8 cellular contexts compared by ENCODE assay signal in the genomic region with DNA sequence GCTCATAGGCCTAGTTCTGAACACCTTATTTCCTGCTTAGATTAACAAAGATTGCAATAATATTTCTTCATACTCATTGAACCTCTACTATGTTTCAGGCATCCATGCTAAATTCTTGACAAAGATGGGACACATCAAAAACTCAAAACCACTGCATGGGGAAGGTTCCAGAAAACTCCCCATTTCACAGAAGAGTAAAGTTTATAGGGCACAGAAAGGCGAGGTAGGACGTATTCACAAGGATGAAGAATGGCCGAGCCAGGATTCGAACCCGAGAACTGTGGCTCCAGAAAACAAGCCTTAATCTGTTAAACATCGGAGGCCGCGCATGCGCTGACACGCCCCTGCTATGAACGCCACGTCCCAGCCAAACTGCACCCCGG. TPM values are rescaled to one million over a fixed set of nuclear protein-coding genes. Genes with fewer than 3 reads are reported as not detected.
DNase-seq lines count a peak whose midpoint lies in the region; ATAC-seq, FAIRE-seq and TF ChIP-seq lines count a peak whose summit lies in the region.

No MANE protein-coding gene starts in this region.

- H3K9ac ChIP-seq in keratinocyte (ENCODE audit: control insufficient read depth, extremely low read depth, insufficient read depth, low read length) = peak overlapping the region; percentile 89

- H3K4me2 ChIP-seq in keratinocyte (ENCODE audit: control insufficient read depth, extremely low read depth, insufficient read depth, low read depth, low read length) = peak overlapping the region; percentile 70

- FAIRE-seq in keratinocyte (lab: Jason Lieb, UNC) = peak; percentile 41

- H3K4me1 ChIP-seq in keratinocyte (ENCODE audit: control insufficient read depth, extremely low read depth, insufficient read depth, low read length) = peaks cover 5% of the 10 kb centered on the region

- no peaks in the 10 kb centered on the region for H3K9me3 ChIP-seq in keratinocyte (ENCODE audit: control insufficient read depth, low read depth, low read length)

- H3K4me3 Mint-ChIP-seq in T-helper 1 cell treated with Interleukin-12 subunit alpha and Interleukin-12 subunit beta and Interleukin-4 antibody, amounts not matched to agents 30 μg/mL and 1 μg/mL, for 36 hours = peak overlapping the region; percentile 89
- H3K4me3 Mint-ChIP-seq in activated naive CD8-positive, alpha-beta T cell treated with anti-CD3 and anti-CD28 coated beads, Interleukin-2, amount 50 U/mL, for 24 hours = peak overlapping the region; percentile 88

- H3K9me3 Mint-ChIP-seq in T-helper 1 cell treated with Interleukin-12 subunit alpha and Interleukin-12 subunit beta and Interleukin-4 antibody, amounts not matched to agents 30 μg/mL and 1 μg/mL, for 36 hours = no peaks in the 10 kb centered on the region
- H3K9me3 Mint-ChIP-seq in activated naive CD8-positive, alpha-beta T cell treated with anti-CD3 and anti-CD28 coated beads, Interleukin-2, amount 50 U/mL, for 24 hours = peaks cover 4% of the 10 kb centered on the region

- ATAC-seq in activated naive CD8-positive, alpha-beta T cell treated with anti-CD3 and anti-CD28 coated beads, Interleukin-2, amount 50 U/mL, for 24 hours = no peak
- ATAC-seq in HG03139 (IDR thresholded peaks at IDR 0.05; ENCODE audit: unreplicated experiment) (no peak), HG03442 (IDR thresholded peaks at IDR 0.05; ENCODE audit: unreplicated experiment) (no peak)

- no peak for TF ChIP-seq CTCF in keratinocyte (optimal IDR thresholded peaks at IDR 0.05 in 1 of 3, IDR thresholded peaks at IDR 0.05 in 1 of 3, conservative IDR thresholded peaks at IDR 0.05 in 1 of 3; ENCODE audit: extremely low read depth in 1 of 3, insufficient read depth in 2 of 3, low read length in 3 of 3)

- H4K20me1 ChIP-seq in keratinocyte (ENCODE audit: control insufficient read depth, extremely low read depth, insufficient read depth, low read length) = no peaks in the 10 kb centered on the region

- H3K27me3 Mint-ChIP-seq in T-helper 1 cell treated with Interleukin-12 subunit alpha and Interleukin-12 subunit beta and Interleukin-4 antibody, amounts not matched to agents 30 μg/mL and 1 μg/mL, for 36 hours (ENCODE audit: low read depth) = no peaks in the 10 kb centered on the region
- no peaks in the 10 kb centered on the region for H3K27me3 Mint-ChIP-seq in activated naive CD8-positive, alpha-beta T cell treated with anti-CD3 and anti-CD28 coated beads, Interleukin-2, amount 50 U/mL, for 24 hours

- peaks cover 29% of the 10 kb centered on the region for H3K4me1 Mint-ChIP-seq in T-helper 1 cell treated with Interleukin-12 subunit alpha and Interleukin-12 subunit beta and Interleukin-4 antibody, amounts not matched to agents 30 μg/mL and 1 μg/mL, for 36 hours (ENCODE audit: low read depth)
- peaks cover 54% of the 10 kb centered on the region for H3K4me1 Mint-ChIP-seq in activated naive CD8-positive, alpha-beta T cell treated with anti-CD3 and anti-CD28 coated beads, Interleukin-2, amount 50 U/mL, for 24 hours

- no peaks in the 10 kb centered on the region for H3K27me3 ChIP-seq in keratinocyte (ENCODE audit: control insufficient read depth, extremely low read depth, insufficient read depth, low read length)

- H3K36me3 ChIP-seq in keratinocyte (ENCODE audit: control insufficient read depth in 2 of 2, extremely low read depth in 1 of 2, insufficient read depth in 2 of 2, low read length in 2 of 2) = peaks cover 2 to 6% of the 10 kb centered on the region in 2 experiments

- no peaks in the 10 kb centered on the region for H3K9me1 ChIP-seq in keratinocyte (ENCODE audit: control insufficient read depth, extremely low read depth, insufficient read depth, low read length)

- H3K4me3 ChIP-seq in keratinocyte (ENCODE audit: control insufficient read depth in 2 of 3, extremely low read depth in 1 of 3, insufficient read depth in 2 of 3, low read depth in 1 of 3, low read length in 3 of 3) = peak overlapping the region; percentile 58 to 72 (median 70)

- DNase-seq in T-helper 1 cell (no peak), keratinocyte (ENCODE audit: low read depth, low spot score) (no peak), substantia nigra (lab: John Stamatoyannopoulos, UW) (no peak), inferior parietal cortex (ENCODE audit: extremely low spot score) (no peak)
- DNase-seq in activated naive CD8-positive, alpha-beta T cell treated with anti-CD3 and anti-CD28 coated beads, Interleukin-2, amount 50 U/mL, for 24 hours = no peak

- H3K79me2 ChIP-seq in keratinocyte (ENCODE audit: control insufficient read depth, insufficient read depth, low read length) = no peaks in the 10 kb centered on the region

- dilution Hi-C loops in keratinocyte (cut with MboI; ENCODE audit: extremely low pct_ligation_motif_present, low sequenced_read_pairs) = no loop called here

- H3K27ac ChIP-seq in keratinocyte (ENCODE audit: control insufficient read depth, insufficient read depth, low read length) = peak overlapping the region; percentile 89
- peak overlapping the region; percentile 93 for H3K27ac ChIP-seq in substantia nigra (ENCODE audit: low read depth, low read length, poor library complexity, severe bottlenecking)

- peak overlapping the region; percentile 94 for H3K27ac Mint-ChIP-seq in T-helper 1 cell treated with Interleukin-12 subunit alpha and Interleukin-12 subunit beta and Interleukin-4 antibody, amounts not matched to agents 30 μg/mL and 1 μg/mL, for 36 hours
- H3K27ac Mint-ChIP-seq in activated naive CD8-positive, alpha-beta T cell treated with anti-CD3 and anti-CD28 coated beads, Interleukin-2, amount 50 U/mL, for 24 hours = peak overlapping the region; percentile 95

- H3K36me3 Mint-ChIP-seq in T-helper 1 cell treated with Interleukin-12 subunit alpha and Interleukin-12 subunit beta and Interleukin-4 antibody, amounts not matched to agents 30 μg/mL and 1 μg/mL, for 36 hours (ENCODE audit: low read depth) = peaks cover 28% of the 10 kb centered on the region
- peaks cover 46% of the 10 kb centered on the region for H3K36me3 Mint-ChIP-seq in activated naive CD8-positive, alpha-beta T cell treated with anti-CD3 and anti-CD28 coated beads, Interleukin-2, amount 50 U/mL, for 24 hours (ENCODE audit: low read depth)

- H2AFZ ChIP-seq in keratinocyte (ENCODE audit: control insufficient read depth, low read length) = no peak overlapping the region

RNA-seq across cellular contexts. Expression of gene UXT, which starts 0.7 kb away (rescaled TPM):
- polyA plus RNA-seq in keratinocyte = 87.4 to 102 TPM (median 93.1 TPM) in 3 replicates
- polyA plus RNA-seq in keratinocyte (2011; ENCODE audit: low read depth) = 64.4 TPM
- 45.9 and 76.7 TPM in 2 replicates for polyA plus RNA-seq in keratinocyte (2011; cell fraction: cytosol; rRNA removed)
- polyA plus RNA-seq in keratinocyte (2011; cell fraction: nucleus; rRNA removed) = 27.2 and 29.2 TPM in 2 replicates
- 90.2 and 102 TPM in 2 replicates for polyA plus RNA-seq in keratinocyte (2012; ENCODE audit: low replicate concordance)
- 29.4 to 38.2 TPM (median 33.3 TPM) in 3 replicates for polyA minus RNA-seq in keratinocyte
- 42.8 TPM for polyA minus RNA-seq in keratinocyte (2011; cell fraction: cytosol; rRNA and poly(A)+ RNA removed)
- 13.5 and 13.9 TPM in 2 replicates for polyA minus RNA-seq in keratinocyte (2011; cell fraction: nucleus; rRNA and poly(A)+ RNA removed)

RNA-seq across cellular contexts. Expression of gene ELK1, which starts 7.9 kb away (rescaled TPM):
- polyA plus RNA-seq in keratinocyte = 8.2 to 13.5 TPM (median 12.9 TPM) in 3 replicates
- 7.7 TPM for polyA plus RNA-seq in keratinocyte (2011; ENCODE audit: low read depth)
- polyA plus RNA-seq in keratinocyte (2011; cell fraction: cytosol; rRNA removed) = 13.3 and 15.4 TPM in 2 replicates
- polyA plus RNA-seq in keratinocyte (2011; cell fraction: nucleus; rRNA removed) = 6.4 and 8.2 TPM in 2 replicates
- 12.7 and 16.5 TPM in 2 replicates for polyA plus RNA-seq in keratinocyte (2012; ENCODE audit: low replicate concordance)
- 9.9 to 25.6 TPM (median 10.3 TPM) in 3 replicates for polyA minus RNA-seq in keratinocyte
- polyA minus RNA-seq in keratinocyte (2011; cell fraction: cytosol; rRNA and poly(A)+ RNA removed) = 15.9 TPM
- 4.3 and 5.4 TPM in 2 replicates for polyA minus RNA-seq in keratinocyte (2011; cell fraction: nucleus; rRNA and poly(A)+ RNA removed)

RNA-seq across cellular contexts. Expression of gene CFP, which starts 28.6 kb away (rescaled TPM):
- polyA plus RNA-seq in keratinocyte = 0.03 to 0.04 TPM in 2 of 3 replicates, not detected in the other
- not detected for polyA plus RNA-seq in keratinocyte (2011; ENCODE audit: low read depth)
- not detected in 2 replicates for polyA plus RNA-seq in keratinocyte (2011; cell fraction: cytosol; rRNA removed)
- 0.15 and 0.23 TPM in 2 replicates for polyA plus RNA-seq in keratinocyte (2011; cell fraction: nucleus; rRNA removed)
- 0.35 TPM in 1 of 2 replicates, not detected in the other for polyA plus RNA-seq in keratinocyte (2012; ENCODE audit: low replicate concordance)
- 0.19 TPM in 1 of 3 replicates, not detected in the others for polyA minus RNA-seq in keratinocyte
- not detected for polyA minus RNA-seq in keratinocyte (2011; cell fraction: cytosol; rRNA and poly(A)+ RNA removed)
- polyA minus RNA-seq in keratinocyte (2011; cell fraction: nucleus; rRNA and poly(A)+ RNA removed) = 0.11 and 0.16 TPM in 2 replicates

RNA-seq across cellular contexts. Expression of gene SYN1, which starts 38.6 kb away (rescaled TPM):
- polyA plus RNA-seq in keratinocyte = 0.07 to 0.36 TPM in 2 of 3 replicates, not detected in the other
- 0.49 TPM for polyA plus RNA-seq in keratinocyte (2011; ENCODE audit: low read depth)
- polyA plus RNA-seq in keratinocyte (2011; cell fraction: cytosol; rRNA removed) = 0.34 and 0.56 TPM in 2 replicates
- 0.19 and 1.1 TPM in 2 replicates for polyA plus RNA-seq in keratinocyte (2011; cell fraction: nucleus; rRNA removed)
- polyA plus RNA-seq in keratinocyte (2012; ENCODE audit: low replicate concordance) = 0.85 and 1.2 TPM in 2 replicates
- 0.10 to 3.0 TPM in 2 of 3 replicates, not detected in the other for polyA minus RNA-seq in keratinocyte
- not detected for polyA minus RNA-seq in keratinocyte (2011; cell fraction: cytosol; rRNA and poly(A)+ RNA removed)
- 0.32 TPM in 1 of 2 replicates, not detected in the other for polyA minus RNA-seq in keratinocyte (2011; cell fraction: nucleus; rRNA and poly(A)+ RNA removed)
